ENCODE assay signal across 10 cellular contexts in the genomic region with DNA sequence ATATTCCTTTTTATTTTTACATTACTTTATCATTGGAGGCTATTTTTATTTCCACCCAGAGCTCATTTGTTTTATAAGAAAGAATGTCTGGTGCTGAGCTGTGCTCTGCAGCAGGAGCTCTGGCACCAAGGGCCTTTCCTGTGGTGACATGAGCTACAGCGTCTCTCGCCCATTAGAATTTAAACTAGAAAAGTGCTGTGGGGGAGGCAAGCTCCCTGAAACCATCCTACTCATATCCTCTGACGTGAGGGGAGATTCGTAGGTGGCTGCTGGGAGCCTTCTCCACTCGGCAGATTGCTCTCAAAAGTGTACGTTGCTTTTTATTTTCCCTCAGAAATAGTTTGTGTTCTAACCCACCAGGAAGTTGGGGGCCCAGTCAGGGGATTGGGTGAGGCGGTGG.
DNase-seq lines count a peak whose midpoint lies in the region; ATAC-seq and TF ChIP-seq lines count a peak whose summit lies in the region.
"Had no signal": no experiment of that assay in that cellular context is flagged by ENCODE, and none has a peak within 500 bp of the region (broad histone marks: within the 10 kb centered on the region; RNA-seq: fewer than 3 reads in every experiment).

No MANE protein-coding gene starts in this region.

- H3K4me1 ChIP-seq in left ventricle myocardium inferior = peaks cover 25% of the 10 kb centered on the region
- H3K4me1 ChIP-seq: vagina had no signal

- intact Hi-C loops in left ventricle myocardium inferior (cut with micrococcal nuclease) = no loop called here

- H3K27me3 ChIP-seq in left ventricle myocardium inferior (ENCODE audit: low read depth) = no peaks in the 10 kb centered on the region
- H3K27me3 ChIP-seq: foreskin keratinocyte, vagina had no signal

- peak overlapping the region; percentile 66 for H3K27ac ChIP-seq in left ventricle myocardium inferior (replicated peaks)
- H3K27ac ChIP-seq: foreskin keratinocyte, vagina had no signal

- no peak for ATAC-seq in HG02798 (IDR thresholded peaks at IDR 0.05; ENCODE audit: poor library complexity, unreplicated experiment)
- ATAC-seq: foreskin keratinocyte had no signal

- peak overlapping the region; percentile 20 for H3K4me3 ChIP-seq in left ventricle myocardium inferior
- H3K4me3 ChIP-seq: vagina had no signal

- no peak for TF ChIP-seq CTCF in left ventricle myocardium inferior (IDR thresholded peaks at IDR 0.05; ENCODE audit: borderline replicate concordance)

- H3K9me3 ChIP-seq in left ventricle myocardium inferior (replicated peaks) = no peaks in the 10 kb centered on the region
- H3K9me3 ChIP-seq: vagina had no signal

- H3K36me3 ChIP-seq in left ventricle myocardium inferior = no peaks in the 10 kb centered on the region
- H3K36me3 ChIP-seq: vagina had no signal

- DNase-seq in Kasumi-1 (lab: John Stamatoyannopoulos, UW) (peak; percentile 82 to 85), activated T-helper 1 cell treated with Interleukin-2 at 50 U/mL for 16 hours (ENCODE audit: low read depth) (peak; percentile 9), left ventricle myocardium inferior (no peak), NCI-H1436 (lab: John Stamatoyannopoulos, UW) (no peak), GOT3 (lab: John Stamatoyannopoulos, UW) (no peak), NCI-H1694 treated with DMSO at 0.1 percent for 48 hours (lab: John Stamatoyannopoulos, UW) (no peak)
- DNase-seq in stimulated activated CD8-positive, alpha-beta memory T cell treated with anti-CD3 and anti-CD28 coated beads, Interleukin-15, amount 100 ng/mL, for 4 hours (ENCODE audit: low read depth in 2 of 2) = peak; percentile 17 to 57
- DNase-seq: foreskin keratinocyte had no signal

Comparison
In these comparisons a context has a peak if more than half of its experiments do, and no peak if none do; other contexts are left out.
1. DNase-seq: peak in Kasumi-1 (2 of 2), activated T-helper 1 cell treated with Interleukin-2 at 50 U/mL for 16 hours (single experiment) and stimulated activated CD8-positive, alpha-beta memory T cell treated with anti-CD3 and anti-CD28 coated beads, Interleukin-15, amount 100 ng/mL, for 4 hours (2 of 2); none in left ventricle myocardium inferior (single experiment), NCI-H1436 (single experiment), GOT3 (single experiment) and NCI-H1694 treated with DMSO at 0.1 percent for 48 hours (single experiment).